Comparison of ENCODE assay signal across 1 cellular context in the genomic region with DNA sequence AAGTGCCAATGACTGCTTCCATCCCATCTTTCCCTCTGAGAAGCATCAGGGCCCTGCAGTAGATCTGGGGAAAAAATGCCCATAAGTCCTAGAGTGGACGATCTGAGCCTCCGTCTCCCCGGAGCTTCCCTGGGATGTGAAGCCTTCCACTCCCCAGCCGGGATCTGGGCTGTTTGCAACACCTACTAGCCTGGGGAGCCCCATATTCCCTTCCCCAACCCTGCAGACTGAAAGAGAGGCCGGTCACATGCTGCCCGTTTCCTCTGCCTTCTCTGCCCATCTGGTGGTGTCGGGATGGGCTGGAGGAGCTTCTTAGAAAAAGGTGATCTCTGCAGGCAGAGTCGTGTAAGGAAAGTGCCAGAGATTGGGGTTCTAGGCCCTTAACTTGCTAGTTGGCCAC.
TF ChIP-seq lines count a peak whose summit lies in the region.

No MANE protein-coding gene starts in this region.

TF ChIP-seq in neural cell, 6 proteins besides CTCF, POLR2A, EP300 and RAD21 (continued from another document):
- TF ChIP-seq, protein P1, sequence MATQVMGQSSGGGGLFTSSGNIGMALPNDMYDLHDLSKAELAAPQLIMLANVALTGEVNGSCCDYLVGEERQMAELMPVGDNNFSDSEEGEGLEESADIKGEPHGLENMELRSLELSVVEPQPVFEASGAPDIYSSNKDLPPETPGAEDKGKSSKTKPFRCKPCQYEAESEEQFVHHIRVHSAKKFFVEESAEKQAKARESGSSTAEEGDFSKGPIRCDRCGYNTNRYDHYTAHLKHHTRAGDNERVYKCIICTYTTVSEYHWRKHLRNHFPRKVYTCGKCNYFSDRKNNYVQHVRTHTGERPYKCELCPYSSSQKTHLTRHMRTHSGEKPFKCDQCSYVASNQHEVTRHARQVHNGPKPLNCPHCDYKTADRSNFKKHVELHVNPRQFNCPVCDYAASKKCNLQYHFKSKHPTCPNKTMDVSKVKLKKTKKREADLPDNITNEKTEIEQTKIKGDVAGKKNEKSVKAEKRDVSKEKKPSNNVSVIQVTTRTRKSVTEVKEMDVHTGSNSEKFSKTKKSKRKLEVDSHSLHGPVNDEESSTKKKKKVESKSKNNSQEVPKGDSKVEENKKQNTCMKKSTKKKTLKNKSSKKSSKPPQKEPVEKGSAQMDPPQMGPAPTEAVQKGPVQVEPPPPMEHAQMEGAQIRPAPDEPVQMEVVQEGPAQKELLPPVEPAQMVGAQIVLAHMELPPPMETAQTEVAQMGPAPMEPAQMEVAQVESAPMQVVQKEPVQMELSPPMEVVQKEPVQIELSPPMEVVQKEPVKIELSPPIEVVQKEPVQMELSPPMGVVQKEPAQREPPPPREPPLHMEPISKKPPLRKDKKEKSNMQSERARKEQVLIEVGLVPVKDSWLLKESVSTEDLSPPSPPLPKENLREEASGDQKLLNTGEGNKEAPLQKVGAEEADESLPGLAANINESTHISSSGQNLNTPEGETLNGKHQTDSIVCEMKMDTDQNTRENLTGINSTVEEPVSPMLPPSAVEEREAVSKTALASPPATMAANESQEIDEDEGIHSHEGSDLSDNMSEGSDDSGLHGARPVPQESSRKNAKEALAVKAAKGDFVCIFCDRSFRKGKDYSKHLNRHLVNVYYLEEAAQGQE (IDR thresholded peaks at IDR 0.05; ENCODE audit: borderline replicate concordance), result no peak
- no peak for TF ChIP-seq MXI1 (conservative IDR thresholded peaks at IDR 0.05; ENCODE audit: poor library complexity, severe bottlenecking)
- TF ChIP-seq EZH2 (IDR thresholded peaks at IDR 0.05; ENCODE audit: borderline replicate concordance, insufficient read depth, low read length, poor library complexity, severe bottlenecking), result no peak
- TF ChIP-seq SMC3 (conservative IDR thresholded peaks at IDR 0.05; ENCODE audit: poor library complexity), result no peak
